ENCODE assay signal across 8 cellular contexts in genomic region chr22:35539910-35540599, GRCh38. TPM values are rescaled to one million over a fixed set of nuclear protein-coding genes. Genes with fewer than 3 reads are reported as not detected.
DNase-seq lines count a peak whose midpoint lies in the region; ATAC-seq and TF ChIP-seq lines count a peak whose summit lies in the region.

No MANE protein-coding gene starts in this region.

- peak overlapping the region; percentile 95 for H3K4me2 ChIP-seq in DND-41 (ENCODE audit: insufficient read depth, low read length)

- H3K27me3 Mint-ChIP-seq in MCF 10A (ENCODE audit: insufficient read depth, unreplicated experiment): peaks cover 23% of the 10 kb centered on the region

- peak overlapping the region; percentile 16; the same call in 1 of the 2 replicates for H3K9ac ChIP-seq in DND-41 (ENCODE audit: low read depth, low read length)

- H3K4me1 Mint-ChIP-seq in MCF 10A (ENCODE audit: insufficient read depth, unreplicated experiment): peaks cover 11% of the 10 kb centered on the region

- no peak for TF ChIP-seq POLR2A in spleen (IDR thresholded peaks at IDR 0.05)

- intact Hi-C loops in MCF 10A (cut with micrococcal nuclease) (no loop called here), spleen (cut with DNase I; ENCODE audit: low total_unique reads) (no loop called here)

- POLR2A ChIA-PET in MCF 10A (lab: Yijun Ruan, JAX): no interaction called here

- CTCF ChIA-PET in MCF 10A (lab: Yijun Ruan, JAX): interaction anchor here (1.2 kb wide), 1 partner anchor 11 kb away, joined by 4 read pairs; no protein-coding TSS in a partner anchor

- H3K4me1 ChIP-seq in DND-41 (ENCODE audit: insufficient read depth, low read length) (peaks cover 16% of the 10 kb centered on the region), spleen (peaks cover 0 to 46% (median 24%) of the 10 kb centered on the region in 6 donors)

- no peaks in the 10 kb centered on the region for H3K9me3 Mint-ChIP-seq in MCF 10A (ENCODE audit: unreplicated experiment)

- no peaks in the 10 kb centered on the region for H3K36me3 Mint-ChIP-seq in MCF 10A (ENCODE audit: insufficient read depth, unreplicated experiment)

- H3K27me3 ChIP-seq in DND-41 (ENCODE audit: insufficient read depth, low read length, poor library complexity) (peaks cover 26% of the 10 kb centered on the region), spleen (replicated peaks in 1 of 7) (peaks cover 0 to 79% (median 31%) of the 10 kb centered on the region in 7 donors)

- H3K9me3 ChIP-seq in DND-41 (ENCODE audit: insufficient read depth, low read length, severe bottlenecking) (no peaks in the 10 kb centered on the region), spleen (no peaks in the 10 kb centered on the region)

- TF ChIP-seq CTCF in DND-41 (IDR thresholded peaks at IDR 0.05; ENCODE audit: borderline replicate concordance, extremely low read depth, low read length, poor library complexity, severe bottlenecking) (no peak), VCaP (conservative IDR thresholded peaks at IDR 0.05) (no peak), MCF 10A (IDR thresholded peaks at IDR 0.05; ENCODE audit: unreplicated experiment) (no peak), spleen (IDR thresholded peaks at IDR 0.05 in 8 of 11, conservative IDR thresholded peaks at IDR 0.05 in 3 of 11) (peak in 1 of 11 experiments; percentile 7)

- 2 to 3% (median 2%) methylated on average over 7 to 89 of the region's 89 CpGs for WGBS in spleen, 5 donors

- H3K79me2 ChIP-seq in DND-41 (ENCODE audit: insufficient read depth, low read length): no peaks in the 10 kb centered on the region

- H3K27ac ChIP-seq in DND-41 (ENCODE audit: low read length) (no peak overlapping the region), VCaP (peak overlapping the region; percentile 51; the same call in 1 of the 2 replicates), spleen (no peak overlapping the region)

- H3K4me3 Mint-ChIP-seq in MCF 10A (ENCODE audit: unreplicated experiment): peak overlapping the region; percentile 53

- H3K27ac Mint-ChIP-seq in MCF 10A (ENCODE audit: low read depth, unreplicated experiment): no peak overlapping the region

- H3K36me3 ChIP-seq in DND-41 (ENCODE audit: insufficient read depth, low read length) (no peaks in the 10 kb centered on the region), spleen (no peaks in the 10 kb centered on the region)

- peaks cover 35% of the 10 kb centered on the region for H4K20me1 ChIP-seq in DND-41 (ENCODE audit: insufficient read depth, low read length)

- H3K4me3 ChIP-seq in DND-41 (ENCODE audit: low read depth in 1 of 2, low read length in 2 of 2) (peak overlapping the region in 1 of 2 experiments; percentile 57; a peak in 3 of 4 replicates), spleen (peak overlapping the region; percentile 27 to 79 (median 50))

- H2AFZ ChIP-seq in DND-41 (ENCODE audit: low read depth, low read length): peak overlapping the region; percentile 47; the same call in 1 of the 2 replicates

- ATAC-seq in DND-41 (ENCODE audit: insufficient read depth, low read depth): peak; percentile 88
- peak; percentile 37 for ATAC-seq in HG03175 (IDR thresholded peaks at IDR 0.05; ENCODE audit: unreplicated experiment)
- ATAC-seq in HG02763 (IDR thresholded peaks at IDR 0.05; ENCODE audit: unreplicated experiment): no peak

- DNase-seq in DND-41 (peak; percentile 68), MCF 10A (ENCODE audit: unreplicated experiment) (peak; percentile 26), iris pigment epithelial cell (ENCODE audit: low read depth) (peak; percentile 34), spleen (peak; percentile 86), OCI-M2 (lab: John Stamatoyannopoulos, UW; ENCODE audit: unreplicated experiment) (no peak)

- BruUV-seq in MCF 10A (replicated peaks; lab: Mats Ljungman, UMichigan): no TSS peak

RNA-seq across cellular contexts. Expression of gene RASD2, which starts 0.6 kb away (rescaled TPM):
- not detected in 2 replicates for total RNA-seq in MCF 10A (2022)
- total RNA-seq in spleen: under 1 TPM in 4 of 7 donors, not detected in 3; 0.14 to 0.44 (median 0.22) TPM
- polyA plus RNA-seq in spleen: under 1 TPM; 0.04 to 0.24 (median 0.13) TPM
